8 cellular contexts compared by ENCODE assay signal in genomic region chr10:110221044-110221720, GRCh38. TPM values are rescaled to one million over a fixed set of nuclear protein-coding genes. Genes with fewer than 3 reads are reported as not detected.
DNase-seq lines count a peak whose midpoint lies in the region; ATAC-seq and TF ChIP-seq lines count a peak whose summit lies in the region.

No MANE protein-coding gene starts in this region.

- H3K4me3 ChIP-seq in cardiac muscle cell (no peak overlapping the region), mucosa of stomach (ENCODE audit: low read length) (no peak overlapping the region), vagina (peak overlapping the region; percentile 27 to 39)

- H3K27ac ChIP-seq in cardiac muscle cell (peak overlapping the region; percentile 54), vagina (peak overlapping the region; percentile 78)

- TF ChIP-seq CTCF in cardiac muscle cell (IDR thresholded peaks at IDR 0.05; ENCODE audit: low read depth, low read length): no peak
- no peak for TF ChIP-seq CTCF in vagina (IDR thresholded peaks at IDR 0.05)

- H3K4me1 Mint-ChIP-seq in central memory CD8-positive, alpha-beta T cell: peaks cover 25% of the 10 kb centered on the region

- H3K4me3 Mint-ChIP-seq in central memory CD8-positive, alpha-beta T cell: peak overlapping the region; percentile 68

- H3K27me3 ChIP-seq in cardiac muscle cell: no peaks in the 10 kb centered on the region
- H3K27me3 ChIP-seq in mucosa of stomach (ENCODE audit: control insufficient read depth, insufficient read depth, low read length): no peaks in the 10 kb centered on the region
- no peaks in the 10 kb centered on the region for H3K27me3 ChIP-seq in vagina

- peak overlapping the region; percentile 82 for H3K27ac Mint-ChIP-seq in central memory CD8-positive, alpha-beta T cell (ENCODE audit: low read depth)

- no peaks in the 10 kb centered on the region for H3K9me3 ChIP-seq in cardiac muscle cell (ENCODE audit: low read depth)
- H3K9me3 ChIP-seq in mucosa of stomach (ENCODE audit: control insufficient read depth, low read length): no peaks in the 10 kb centered on the region
- H3K9me3 ChIP-seq in vagina: no peaks in the 10 kb centered on the region

- no peaks in the 10 kb centered on the region for H3K9me3 Mint-ChIP-seq in central memory CD8-positive, alpha-beta T cell

- no peak for ATAC-seq in central memory CD8-positive, alpha-beta T cell (replicated peaks; ENCODE audit: extremely low read depth, poor library complexity, severe bottlenecking)

- no peak for TF ChIP-seq POLR2A in vagina (IDR thresholded peaks at IDR 0.05)

- intact Hi-C loops in cardiac septum (cut with DNase I): loop anchor here (5.0 kb wide), 1 partner anchor 324 kb away; no protein-coding TSS in a partner anchor
- intact Hi-C loops in vagina (cut with DNase I): loop anchor here (10.0 kb wide), 1 partner anchor 54 kb away; no protein-coding TSS in a partner anchor

- H3K9ac ChIP-seq in mucosa of stomach (ENCODE audit: low read length): peak overlapping the region; percentile 56

- peaks cover 6% of the 10 kb centered on the region for H3K36me3 Mint-ChIP-seq in central memory CD8-positive, alpha-beta T cell (ENCODE audit: insufficient read depth)

- peaks cover 20% of the 10 kb centered on the region for H3K27me3 Mint-ChIP-seq in central memory CD8-positive, alpha-beta T cell

- H3K36me3 ChIP-seq in cardiac muscle cell (no peaks in the 10 kb centered on the region), mucosa of stomach (ENCODE audit: control insufficient read depth, insufficient read depth, low read length) (no peaks in the 10 kb centered on the region), vagina (no peaks in the 10 kb centered on the region)

- DNase-seq in cardiac muscle cell (ENCODE audit: low read depth in 1 of 2, low spot score in 1 of 2) (no peak), cardiac septum (ENCODE audit: low spot score) (no peak), vagina (ENCODE audit: extremely low spot score in 2 of 2) (no peak), NCI-H345 (lab: John Stamatoyannopoulos, UW) (no peak), SW480 (ENCODE audit: low spot score) (no peak), NCI-H1105 treated with DMSO at 0.1 percent for 48 hours (lab: John Stamatoyannopoulos, UW) (no peak)
- no peak for DNase-seq in central memory CD8-positive, alpha-beta T cell (ENCODE audit: low spot score in 2 of 2)

- peaks cover 18% of the 10 kb centered on the region for H3K4me1 ChIP-seq in cardiac muscle cell (ENCODE audit: low read depth)
- H3K4me1 ChIP-seq in mucosa of stomach (ENCODE audit: control insufficient read depth, insufficient read depth, low read length): peaks cover 14% of the 10 kb centered on the region
- peaks cover 12% of the 10 kb centered on the region for H3K4me1 ChIP-seq in vagina

RNA-seq across cellular contexts. Expression of gene MXI1, which starts 13.8 kb away (rescaled TPM):
- 48.2 and 55.0 TPM in 2 replicates for total RNA-seq in cardiac muscle cell
- 68.4 and 69.8 TPM in 2 replicates for polyA plus RNA-seq in cardiac muscle cell
- 59.2 TPM for total RNA-seq in cardiac septum
- 49.8 TPM for total RNA-seq in vagina

Comparison
In these comparisons a context has a peak if more than half of its experiments do, and no peak if none do; other contexts are left out.
1. H3K4me3 ChIP-seq: peak in vagina (2 of 2); none in cardiac muscle cell (single experiment) and mucosa of stomach (single experiment).